In the genomic region with DNA sequence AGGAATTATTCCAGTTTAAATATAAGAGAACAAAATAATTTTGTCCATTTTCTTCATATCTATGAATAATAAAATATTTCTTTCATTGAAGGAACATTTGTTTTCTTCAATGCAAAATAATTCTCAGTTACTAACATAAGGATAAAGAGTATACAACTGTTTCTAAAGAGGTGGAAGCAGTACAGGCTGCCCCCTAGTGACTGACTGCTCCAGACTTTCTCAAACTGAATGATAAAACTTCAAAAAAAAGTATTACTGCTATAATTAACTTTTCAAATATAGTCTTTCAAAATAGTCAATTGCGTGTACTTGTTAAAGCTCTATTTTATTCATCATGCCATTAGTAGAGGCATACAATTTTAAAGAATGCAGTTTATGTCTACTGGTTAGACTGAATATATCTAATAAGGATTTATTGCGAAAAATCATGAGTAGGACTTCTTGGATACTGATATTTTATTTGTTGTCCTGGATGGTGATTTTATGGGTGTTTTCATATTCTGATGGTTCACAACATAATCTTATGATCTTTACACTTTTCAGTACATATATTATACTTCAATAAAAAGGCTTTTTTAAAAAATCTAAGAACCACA, we compare ENCODE assay signal across 8 cellular contexts.
DNase-seq lines count a peak whose midpoint lies in the region; ATAC-seq and TF ChIP-seq lines count a peak whose summit lies in the region.

No MANE protein-coding gene starts in this region.

- H3K4me1 ChIP-seq in adrenal gland (replicated peaks in 1 of 2): no peaks in the 10 kb centered on the region
- no peaks in the 10 kb centered on the region for H3K4me1 ChIP-seq in tibial artery

- WGBS in adrenal gland, 4 donors: 58 to 66% (median 60%) methylated on average over 2 of the region's 2 CpGs

- no peak for TF ChIP-seq POLR2A in adrenal gland (IDR thresholded peaks at IDR 0.05)

- no peaks in the 10 kb centered on the region for H3K9me3 ChIP-seq in adrenal gland (replicated peaks in 1 of 3)
- no peaks in the 10 kb centered on the region for H3K9me3 ChIP-seq in tibial artery

- TF ChIP-seq CTCF in adrenal gland (IDR thresholded peaks at IDR 0.05): peak; percentile 32 to 77 (median 51)
- TF ChIP-seq CTCF in tibial artery (IDR thresholded peaks at IDR 0.05): peak in 1 of 2 experiments; percentile 26

- DNase-seq in SKM-1 (lab: John Stamatoyannopoulos, UW; ENCODE audit: unreplicated experiment): peak; percentile 12
- no peak for DNase-seq in SKM-1 treated with dmso at 0.1 percent for 144 hours (lab: John Stamatoyannopoulos, UW; ENCODE audit: unreplicated experiment)
- peak; percentile 29 for DNase-seq in KBM-7
- peak; percentile 15 to 66 (median 24) for DNase-seq in adrenal gland
- DNase-seq in left lobe of liver (ENCODE audit: low spot score): no peak
- no peak for DNase-seq in NCI-H146 (lab: John Stamatoyannopoulos, UW)
- no peak for DNase-seq in tibial artery

- peak; percentile 62 for ATAC-seq in left lobe of liver
- no peak for ATAC-seq in HG02852 (IDR thresholded peaks at IDR 0.05; ENCODE audit: unreplicated experiment)

- H3K36me3 ChIP-seq in adrenal gland (replicated peaks in 1 of 2): no peaks in the 10 kb centered on the region
- H3K36me3 ChIP-seq in tibial artery: peaks cover 0 to 8% (median 6%) of the 10 kb centered on the region in 3 donors

- H3K27ac ChIP-seq in adrenal gland (no peak overlapping the region), tibial artery (no peak overlapping the region)

- in situ Hi-C loops in KBM-7 (cut with MboI; ENCODE audit: low pct_unique_long_range_greater_than_20kb, low sequenced_read_pairs): no loop called here

- no peaks in the 10 kb centered on the region for H3K27me3 ChIP-seq in adrenal gland
- no peaks in the 10 kb centered on the region for H3K27me3 ChIP-seq in tibial artery

- no peak overlapping the region for H3K4me3 ChIP-seq in adrenal gland
- no peak overlapping the region for H3K4me3 ChIP-seq in tibial artery

- intact Hi-C loops in adrenal gland (cut with DNase I): no loop called here
- intact Hi-C loops in tibial artery (cut with DNase I; ENCODE audit: low total_unique reads): no loop called here

Comparison
In these comparisons a context has a peak if more than half of its experiments do, and no peak if none do; other contexts are left out.
1. DNase-seq: peak in SKM-1 (single experiment), KBM-7 (single experiment) and adrenal gland (7 of 7); none in SKM-1 treated with dmso at 0.1 percent for 144 hours (single experiment), left lobe of liver (single experiment), NCI-H146 (single experiment) and tibial artery (0 of 2).